Comparison of ENCODE assay signal across 14 cellular contexts in genomic region chr13:75318138-75318833, GRCh38.
DNase-seq lines count a peak whose midpoint lies in the region; ATAC-seq and TF ChIP-seq lines count a peak whose summit lies in the region.
"Had no signal": no experiment of that assay in that cellular context is flagged by ENCODE, and none has a peak within 500 bp of the region (broad histone marks: within the 10 kb centered on the region; RNA-seq: fewer than 3 reads in every experiment).

No MANE protein-coding gene starts in this region.

- intact Hi-C loops in natural killer cell (cut with micrococcal nuclease) = no loop called here
- intact Hi-C loops in activated naive CD4-positive, alpha-beta T cell treated with anti-CD3 and anti-CD28 coated beads for 36 hours (cut with micrococcal nuclease) = loop anchor here (1.0 to 2.0 kb wide), 3 partner anchors 8 to 1183 kb away; partner anchors contain the start of gene KLF12

- no peaks in the 10 kb centered on the region for H3K27me3 Mint-ChIP-seq in natural killer cell treated with Interleukin-12 subunit alpha and Interleukin-12 subunit beta and Interleukin-15 and Interleukin-18, amount 100 ng/mL, for 72 hours
- no peaks in the 10 kb centered on the region for H3K27me3 Mint-ChIP-seq in natural killer cell (ENCODE audit: low read depth in 2 of 2)
- no peaks in the 10 kb centered on the region for H3K27me3 Mint-ChIP-seq in activated naive CD4-positive, alpha-beta T cell treated with anti-CD3 and anti-CD28 coated beads for 36 hours (ENCODE audit: low read depth)
- H3K27me3 Mint-ChIP-seq in stimulated activated naive B cell treated with anti-CD40 and anti-IgM and Interleukin-4, amounts not matched to agents 10 μg/mL and 1 μg/mL and 100 μg/mL, for 72 hours = no peaks in the 10 kb centered on the region

- no peaks in the 10 kb centered on the region for H3K36me3 Mint-ChIP-seq in natural killer cell treated with Interleukin-12 subunit alpha and Interleukin-12 subunit beta and Interleukin-15 and Interleukin-18, amount 100 ng/mL, for 72 hours
- no peaks in the 10 kb centered on the region for H3K36me3 Mint-ChIP-seq in natural killer cell
- H3K36me3 Mint-ChIP-seq in activated naive CD4-positive, alpha-beta T cell treated with anti-CD3 and anti-CD28 coated beads for 36 hours (ENCODE audit: low read depth) = peaks cover 2% of the 10 kb centered on the region
- no peaks in the 10 kb centered on the region for H3K36me3 Mint-ChIP-seq in stimulated activated naive B cell treated with anti-CD40 and anti-IgM and Interleukin-4, amounts not matched to agents 10 μg/mL and 1 μg/mL and 100 μg/mL, for 72 hours

- CTCF ChIA-PET in activated naive CD4-positive, alpha-beta T cell treated with anti-CD3 and anti-CD28 coated beads for 36 hours (lab: Charles Lee) = interaction anchor here (1.1 kb wide), 1 partner anchor 9 kb away, joined by 4 read pairs; no protein-coding TSS in a partner anchor

- peak in 1 of 2 donors; percentile 74 for ATAC-seq in natural killer cell treated with Interleukin-12 subunit alpha and Interleukin-12 subunit beta and Interleukin-15 and Interleukin-18, amount 100 ng/mL, for 72 hours
- no peak for ATAC-seq in natural killer cell
- peak; percentile 59 for ATAC-seq in HG03442 (IDR thresholded peaks at IDR 0.05; ENCODE audit: unreplicated experiment)
- ATAC-seq in stimulated activated naive B cell treated with anti-CD40 and anti-IgM and Interleukin-4, amounts not matched to agents 10 μg/mL and 1 μg/mL and 100 μg/mL, for 72 hours (replicated peaks) = peak; percentile 67 to 73

- no peaks in the 10 kb centered on the region for H3K9me3 Mint-ChIP-seq in natural killer cell treated with Interleukin-12 subunit alpha and Interleukin-12 subunit beta and Interleukin-15 and Interleukin-18, amount 100 ng/mL, for 72 hours
- no peaks in the 10 kb centered on the region for H3K9me3 Mint-ChIP-seq in natural killer cell
- no peaks in the 10 kb centered on the region for H3K9me3 Mint-ChIP-seq in activated naive CD4-positive, alpha-beta T cell treated with anti-CD3 and anti-CD28 coated beads for 36 hours
- no peaks in the 10 kb centered on the region for H3K9me3 Mint-ChIP-seq in stimulated activated naive B cell treated with anti-CD40 and anti-IgM and Interleukin-4, amounts not matched to agents 10 μg/mL and 1 μg/mL and 100 μg/mL, for 72 hours

- peak overlapping the region; percentile 2 to 52 for H3K27ac Mint-ChIP-seq in natural killer cell treated with Interleukin-12 subunit alpha and Interleukin-12 subunit beta and Interleukin-15 and Interleukin-18, amount 100 ng/mL, for 72 hours
- H3K27ac Mint-ChIP-seq in natural killer cell = no peak overlapping the region
- H3K27ac Mint-ChIP-seq in activated naive CD4-positive, alpha-beta T cell treated with anti-CD3 and anti-CD28 coated beads for 36 hours = peak overlapping the region; percentile 90
- H3K27ac Mint-ChIP-seq in stimulated activated naive B cell treated with anti-CD40 and anti-IgM and Interleukin-4, amounts not matched to agents 10 μg/mL and 1 μg/mL and 100 μg/mL, for 72 hours = peak overlapping the region; percentile 14

- peaks cover 3 to 9% of the 10 kb centered on the region in 2 donors for H3K4me1 Mint-ChIP-seq in natural killer cell treated with Interleukin-12 subunit alpha and Interleukin-12 subunit beta and Interleukin-15 and Interleukin-18, amount 100 ng/mL, for 72 hours (ENCODE audit: low read depth in 2 of 2)
- no peaks in the 10 kb centered on the region for H3K4me1 Mint-ChIP-seq in natural killer cell
- H3K4me1 Mint-ChIP-seq in activated naive CD4-positive, alpha-beta T cell treated with anti-CD3 and anti-CD28 coated beads for 36 hours (ENCODE audit: low read depth) = peaks cover 61% of the 10 kb centered on the region
- peaks cover 4 to 23% of the 10 kb centered on the region in 2 donors for H3K4me1 Mint-ChIP-seq in stimulated activated naive B cell treated with anti-CD40 and anti-IgM and Interleukin-4, amounts not matched to agents 10 μg/mL and 1 μg/mL and 100 μg/mL, for 72 hours

- DNase-seq in natural killer cell treated with Interleukin-12 subunit alpha and Interleukin-12 subunit beta and Interleukin-15 and Interleukin-18, amount 100 ng/mL, for 72 hours (ENCODE audit: low spot score) = no peak
- no peak for DNase-seq in natural killer cell
- DNase-seq in activated naive CD4-positive, alpha-beta T cell treated with anti-CD3 and anti-CD28 coated beads for 36 hours = peak; percentile 25
- DNase-seq in stimulated activated naive B cell treated with anti-CD40 and anti-IgM and Interleukin-4, amounts not matched to agents 10 μg/mL and 1 μg/mL and 100 μg/mL, for 72 hours = no peak
- DNase-seq in GM19238 (ENCODE audit: insufficient read length, low spot score) = no peak
- no peak for DNase-seq in DMS153 (lab: John Stamatoyannopoulos, UW)
- no peak for DNase-seq in MV-4-11 (lab: John Stamatoyannopoulos, UW)
- DNase-seq: adrenal gland; cortex of kidney; DND-41; Kasumi-1; NCI-H2107; NK-92 treated with Interleukin-12 subunit alpha and Interleukin-12 subunit beta, amount 100 ng/mL, for 24 hours had no signal

- peak overlapping the region; percentile 28 for H3K4me3 Mint-ChIP-seq in natural killer cell treated with Interleukin-12 subunit alpha and Interleukin-12 subunit beta and Interleukin-15 and Interleukin-18, amount 100 ng/mL, for 72 hours
- H3K4me3 Mint-ChIP-seq in natural killer cell = no peak overlapping the region
- peak overlapping the region; percentile 57 for H3K4me3 Mint-ChIP-seq in activated naive CD4-positive, alpha-beta T cell treated with anti-CD3 and anti-CD28 coated beads for 36 hours
- peak overlapping the region in 1 of 2 donors; percentile 37 for H3K4me3 Mint-ChIP-seq in stimulated activated naive B cell treated with anti-CD40 and anti-IgM and Interleukin-4, amounts not matched to agents 10 μg/mL and 1 μg/mL and 100 μg/mL, for 72 hours

- TF ChIP-seq CTCF in natural killer cell (IDR thresholded peaks at IDR 0.05) = no peak

Comparison
In these comparisons a context has a peak if more than half of its experiments do, and no peak if none do; other contexts are left out.
1. H3K27ac Mint-ChIP-seq: peak in natural killer cell treated with Interleukin-12 subunit alpha and Interleukin-12 subunit beta and Interleukin-15 and Interleukin-18, amount 100 ng/mL, for 72 hours (2 of 2), activated naive CD4-positive, alpha-beta T cell treated with anti-CD3 and anti-CD28 coated beads for 36 hours (single experiment) and stimulated activated naive B cell treated with anti-CD40 and anti-IgM and Interleukin-4, amounts not matched to agents 10 μg/mL and 1 μg/mL and 100 μg/mL, for 72 hours (single experiment); none in natural killer cell (0 of 2).
2. ATAC-seq: peak in HG03442 (single experiment) and stimulated activated naive B cell treated with anti-CD40 and anti-IgM and Interleukin-4, amounts not matched to agents 10 μg/mL and 1 μg/mL and 100 μg/mL, for 72 hours (2 of 2); none in natural killer cell (0 of 3).